In the genomic region with DNA sequence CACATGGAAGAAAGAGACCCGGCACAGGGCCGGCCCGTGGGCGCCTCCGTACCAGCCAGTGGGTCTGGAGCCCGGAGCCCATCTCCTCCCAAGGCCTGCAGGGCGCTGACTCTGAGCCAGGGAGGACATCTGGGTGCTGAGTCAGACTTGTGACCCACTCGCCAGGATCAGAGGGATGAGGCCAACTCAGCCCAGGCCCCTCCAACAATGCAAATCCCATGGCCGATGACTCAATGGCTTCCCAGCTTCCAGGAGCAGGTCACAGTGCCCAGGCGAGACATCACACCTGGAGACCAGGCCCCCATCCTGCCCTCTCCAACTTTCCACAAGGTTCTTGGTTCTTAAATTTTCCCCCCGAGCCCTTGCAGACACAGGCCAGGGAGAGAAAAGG, we compare ENCODE assay signal across 11 cellular contexts.
DNase-seq lines count a peak whose midpoint lies in the region; ATAC-seq and TF ChIP-seq lines count a peak whose summit lies in the region.
"Had no signal": no experiment of that assay in that cellular context is flagged by ENCODE, and none has a peak within 500 bp of the region (broad histone marks: within the 10 kb centered on the region; RNA-seq: fewer than 3 reads in every experiment).

No MANE protein-coding gene starts in this region.

- no peaks in the 10 kb centered on the region for H3K27me3 Mint-ChIP-seq in natural killer cell (ENCODE audit: low read depth in 2 of 2)
- no peaks in the 10 kb centered on the region for H3K27me3 Mint-ChIP-seq in activated T-helper 17 cell treated with anti-CD3 and anti-CD28 coated beads, Interleukin-2, amount 50 U/mL, for 72 hours
- H3K27me3 Mint-ChIP-seq: progenitor cell of endocrine pancreas had no signal

- H3K4me1 ChIP-seq in gastroesophageal sphincter (peaks cover 2 to 100% (median 55%) of the 10 kb centered on the region in 3 donors), sigmoid colon (peaks cover 0 to 100% (median 99%) of the 10 kb centered on the region in 4 donors)

- DNase-seq in GM03348 (ENCODE audit: low spot score) (peak; percentile 89), amniotic stem cell (lab: John Stamatoyannopoulos, UW) (peak; percentile 75), sigmoid colon (peak; percentile 89), NCI-H774 (lab: John Stamatoyannopoulos, UW) (no peak), natural killer cell (no peak), NCI-H1436 (lab: John Stamatoyannopoulos, UW) (no peak)
- DNase-seq: activated CD4-positive, alpha-beta T cell treated with anti-CD3 and anti-CD28 coated beads, Interleukin-2, amount 50 U/mL, for 48 hours; NCI-H2081 had no signal

- no peak for TF ChIP-seq CTCF in gastroesophageal sphincter (IDR thresholded peaks at IDR 0.05)
- TF ChIP-seq CTCF in sigmoid colon (IDR thresholded peaks at IDR 0.05): no peak
- TF ChIP-seq CTCF in natural killer cell (IDR thresholded peaks at IDR 0.05): no peak

- H3K27ac ChIP-seq in gastroesophageal sphincter (peak overlapping the region; percentile 62 to 82 (median 79)), sigmoid colon (peak overlapping the region; percentile 73 to 95 (median 86))

- no peak for TF ChIP-seq EP300 in gastroesophageal sphincter (IDR thresholded peaks at IDR 0.05)
- TF ChIP-seq EP300 in sigmoid colon (IDR thresholded peaks at IDR 0.05): no peak

- no peak overlapping the region for H3K4me3 ChIP-seq in gastroesophageal sphincter
- H3K4me3 ChIP-seq in sigmoid colon: no peak overlapping the region

- H3K4me1 Mint-ChIP-seq in natural killer cell: no peaks in the 10 kb centered on the region
- no peaks in the 10 kb centered on the region for H3K4me1 Mint-ChIP-seq in activated T-helper 17 cell treated with anti-CD3 and anti-CD28 coated beads, Interleukin-2, amount 50 U/mL, for 72 hours

- H3K27me3 ChIP-seq in gastroesophageal sphincter (no peaks in the 10 kb centered on the region), sigmoid colon (no peaks in the 10 kb centered on the region)

- H3K36me3 ChIP-seq in gastroesophageal sphincter (peaks cover 0 to 69% of the 10 kb centered on the region in 2 donors), sigmoid colon (peaks cover 10 to 64% (median 26%) of the 10 kb centered on the region in 4 donors)

- H3K4me3 Mint-ChIP-seq in natural killer cell: no peak overlapping the region
- no peak overlapping the region for H3K4me3 Mint-ChIP-seq in activated T-helper 17 cell treated with anti-CD3 and anti-CD28 coated beads, Interleukin-2, amount 50 U/mL, for 72 hours

- intact Hi-C loops in sigmoid colon (cut with DNase I) (loop anchor here (2.0 to 10.0 kb wide), 4 partner anchors 95 to 412 kb away; a partner anchor contains a TSS), natural killer cell (cut with micrococcal nuclease) (no loop called here)

- H3K9me3 Mint-ChIP-seq in natural killer cell: no peaks in the 10 kb centered on the region
- no peaks in the 10 kb centered on the region for H3K9me3 Mint-ChIP-seq in activated T-helper 17 cell treated with anti-CD3 and anti-CD28 coated beads, Interleukin-2, amount 50 U/mL, for 72 hours

- no peak overlapping the region for H3K27ac Mint-ChIP-seq in natural killer cell
- H3K27ac Mint-ChIP-seq in activated T-helper 17 cell treated with anti-CD3 and anti-CD28 coated beads, Interleukin-2, amount 50 U/mL, for 72 hours: no peak overlapping the region
- H3K27ac Mint-ChIP-seq: progenitor cell of endocrine pancreas had no signal

- WGBS in gastroesophageal sphincter (ENCODE audit: low coverage in 1 of 2), 2 donors: 53% methylated on average over 4 of the region's 11 CpGs; no CpG with 5 or more reads in 1 of the 2 donors
- 90 to 92% methylated on average over 11 of the region's 11 CpGs for WGBS in sigmoid colon, 2 donors

- ATAC-seq in gastroesophageal sphincter: peak; percentile 42
- no peak for ATAC-seq in natural killer cell
- no peak for ATAC-seq in activated T-helper 17 cell treated with anti-CD3 and anti-CD28 coated beads, Interleukin-2, amount 50 U/mL, for 72 hours (replicated peaks)

- TF ChIP-seq POLR2A in gastroesophageal sphincter (IDR thresholded peaks at IDR 0.05) (no peak), sigmoid colon (IDR thresholded peaks at IDR 0.05) (no peak)

- H3K9me3 ChIP-seq in gastroesophageal sphincter: no peaks in the 10 kb centered on the region
- H3K9me3 ChIP-seq in sigmoid colon: no peaks in the 10 kb centered on the region

- H3K36me3 Mint-ChIP-seq in natural killer cell: no peaks in the 10 kb centered on the region
- peaks cover 95% of the 10 kb centered on the region for H3K36me3 Mint-ChIP-seq in activated T-helper 17 cell treated with anti-CD3 and anti-CD28 coated beads, Interleukin-2, amount 50 U/mL, for 72 hours (ENCODE audit: low read depth)

Comparison
In these comparisons a context has a peak if more than half of its experiments do, and no peak if none do; other contexts are left out.
1. DNase-seq: peak in GM03348 (single experiment), amniotic stem cell (single experiment) and sigmoid colon (single experiment); none in NCI-H774 (single experiment), natural killer cell (single experiment) and NCI-H1436 (single experiment).